In the genomic region with DNA sequence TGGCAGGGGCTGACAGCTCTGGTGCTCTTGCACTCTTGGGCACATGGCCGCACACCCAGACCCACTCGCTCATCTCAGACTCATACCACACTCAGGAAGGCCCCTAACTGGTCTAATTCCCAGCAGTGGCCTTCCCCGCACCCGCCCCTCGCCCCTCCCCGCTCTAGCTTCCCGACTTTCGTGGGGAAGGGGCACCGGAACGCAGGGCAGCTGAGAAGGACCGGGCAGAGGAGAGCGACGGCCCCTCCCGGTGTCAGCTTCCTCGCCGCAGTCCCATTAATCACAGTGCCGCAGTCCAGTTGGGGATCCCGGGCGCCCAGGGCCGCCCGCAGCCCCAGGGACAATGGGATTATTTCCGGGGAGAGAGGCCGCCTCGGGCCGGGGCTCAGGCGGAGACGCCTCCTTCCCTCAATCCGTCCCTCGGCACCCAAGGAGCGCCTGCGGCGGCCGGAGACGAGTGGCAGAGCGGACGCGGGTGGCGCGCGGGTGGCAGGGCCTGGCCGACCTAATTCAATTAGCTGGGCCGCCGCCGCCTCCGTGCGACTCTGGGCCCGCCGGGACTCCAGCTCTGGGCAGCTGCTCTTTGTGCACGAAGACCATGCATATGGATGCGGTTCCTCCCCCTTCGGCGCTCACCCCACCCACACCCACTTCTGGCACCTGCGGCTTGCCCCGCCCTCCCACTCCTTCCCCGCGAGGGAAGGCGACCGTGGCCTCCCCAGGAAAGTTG, we compare ENCODE assay signal across 9 cellular contexts. TPM values are rescaled to one million over a fixed set of nuclear protein-coding genes. Genes with fewer than 3 reads are reported as not detected.
DNase-seq lines count a peak whose midpoint lies in the region; ATAC-seq, FAIRE-seq and TF ChIP-seq lines count a peak whose summit lies in the region.
"Had no signal": no experiment of that assay in that cellular context is flagged by ENCODE, and none has a peak within 500 bp of the region (broad histone marks: within the 10 kb centered on the region; RNA-seq: fewer than 3 reads in every experiment).

No MANE protein-coding gene starts in this region.

- H3K27me3 ChIP-seq in transverse colon: peaks cover 89% of the 10 kb centered on the region

- no peaks in the 10 kb centered on the region for H3K9me3 ChIP-seq in transverse colon

- peak overlapping the region; percentile 48 for H3K4me3 Mint-ChIP-seq in activated naive CD4-positive, alpha-beta T cell treated with anti-CD3 and anti-CD28 coated beads, Interleukin-2, amount 50 U/mL, for 24 hours
- H3K4me3 Mint-ChIP-seq in activated T-cell treated with anti-CD3 and anti-CD28 coated beads, Interleukin-2, amount 50 U/mL, for 24 hours: peak overlapping the region; percentile 1

- in situ Hi-C loops in transverse colon (cut with MboI; ENCODE audit: low pct_ligation_motif_present in 1 of 4, low pct_unique_long_range_greater_than_20kb in 1 of 4, low sequenced_read_pairs in 3 of 4): no loop called here

- no peak for TF ChIP-seq CTCF in transverse colon (IDR thresholded peaks at IDR 0.05)

- no peak for FAIRE-seq in H54 (lab: Jason Lieb, UNC)

- DNase-seq in activated naive CD4-positive, alpha-beta T cell treated with Interleukin-2 at 50 U/mL for 16 hours: no peak
- peak; percentile 38 for DNase-seq in activated T-cell treated with anti-CD3 and anti-CD28 coated beads, Interleukin-2, amount 50 U/mL, for 24 hours
- DNase-seq in left colon (peak in 1 of 2 donors; percentile 54), transverse colon (peak; percentile 35), H54 (ENCODE audit: insufficient read length, low spot score) (no peak)
- no peak for DNase-seq in stimulated activated CD4-positive, alpha-beta T cell treated with anti-CD3 and anti-CD28 coated beads, Interleukin-12 subunit alpha, Interleukin-12 subunit beta, amount 100 ng/mL, for 4 hours

- intact Hi-C loops in left colon (cut with DNase I, micrococcal nuclease): no loop called here
- intact Hi-C loops in transverse colon (cut with DNase I; ENCODE audit: low total_unique reads): no loop called here

- no peak for TF ChIP-seq EP300 in transverse colon (IDR thresholded peaks at IDR 0.05; ENCODE audit: low read depth)

- TF ChIP-seq POLR2A in transverse colon (IDR thresholded peaks at IDR 0.05) (peak; percentile 10), H54 (IDR thresholded peaks at IDR 0.05; ENCODE audit: low read depth, low read length) (no peak)

- no peak overlapping the region for H3K27ac Mint-ChIP-seq in activated naive CD4-positive, alpha-beta T cell treated with anti-CD3 and anti-CD28 coated beads, Interleukin-2, amount 50 U/mL, for 24 hours
- no peak overlapping the region for H3K27ac Mint-ChIP-seq in activated T-cell treated with anti-CD3 and anti-CD28 coated beads, Interleukin-2, amount 50 U/mL, for 24 hours

- ATAC-seq in left colon: peak; percentile 59
- ATAC-seq in HG03520 (IDR thresholded peaks at IDR 0.05; ENCODE audit: unreplicated experiment): no peak

- peak overlapping the region in 3 of 4 donors; percentile 14 to 49 (median 29) for H3K4me3 ChIP-seq in transverse colon

- H3K36me3 ChIP-seq in transverse colon: no peaks in the 10 kb centered on the region

- 5% methylated on average over 32 of the region's 58 CpGs; no CpG with 5 or more reads in 1 of the 2 donors for WGBS in transverse colon (ENCODE audit: low coverage in 1 of 2), 2 donors

- H3K36me3 Mint-ChIP-seq in activated naive CD4-positive, alpha-beta T cell treated with anti-CD3 and anti-CD28 coated beads, Interleukin-2, amount 50 U/mL, for 24 hours: no peaks in the 10 kb centered on the region
- no peaks in the 10 kb centered on the region for H3K36me3 Mint-ChIP-seq in activated T-cell treated with anti-CD3 and anti-CD28 coated beads, Interleukin-2, amount 50 U/mL, for 24 hours (ENCODE audit: low read depth)

- H3K9me3 Mint-ChIP-seq in activated naive CD4-positive, alpha-beta T cell treated with anti-CD3 and anti-CD28 coated beads, Interleukin-2, amount 50 U/mL, for 24 hours: no peaks in the 10 kb centered on the region
- no peaks in the 10 kb centered on the region for H3K9me3 Mint-ChIP-seq in activated T-cell treated with anti-CD3 and anti-CD28 coated beads, Interleukin-2, amount 50 U/mL, for 24 hours

- peaks cover 6 to 31% (median 21%) of the 10 kb centered on the region in 4 donors for H3K4me1 ChIP-seq in transverse colon

- H3K27ac ChIP-seq in transverse colon: no peak overlapping the region

- peaks cover 37% of the 10 kb centered on the region for H3K27me3 Mint-ChIP-seq in activated naive CD4-positive, alpha-beta T cell treated with anti-CD3 and anti-CD28 coated beads, Interleukin-2, amount 50 U/mL, for 24 hours
- peaks cover 78% of the 10 kb centered on the region for H3K27me3 Mint-ChIP-seq in activated T-cell treated with anti-CD3 and anti-CD28 coated beads, Interleukin-2, amount 50 U/mL, for 24 hours

- H3K4me1 Mint-ChIP-seq in activated naive CD4-positive, alpha-beta T cell treated with anti-CD3 and anti-CD28 coated beads, Interleukin-2, amount 50 U/mL, for 24 hours: peaks cover 28% of the 10 kb centered on the region
- peaks cover 31% of the 10 kb centered on the region for H3K4me1 Mint-ChIP-seq in activated T-cell treated with anti-CD3 and anti-CD28 coated beads, Interleukin-2, amount 50 U/mL, for 24 hours (ENCODE audit: low read depth)

RNA-seq across cellular contexts. Expression of a gene that starts 7.8 kb away (rescaled TPM):
- total RNA-seq in left colon (1 to 10 TPM in 1 of 2 donors, under 1 TPM in 1; 0.12 to 1.7 TPM), transverse colon (under 1 TPM in 2 of 4 donors, not detected in 2; 0.14 to 0.60 TPM)
- total RNA-seq: fibroblast of lung had no signal

Comparison
In these comparisons a context has a peak if more than half of its experiments do, and no peak if none do; other contexts are left out.
1. DNase-seq: peak in activated T-cell treated with anti-CD3 and anti-CD28 coated beads, Interleukin-2, amount 50 U/mL, for 24 hours (single experiment) and transverse colon (single experiment); none in activated naive CD4-positive, alpha-beta T cell treated with Interleukin-2 at 50 U/mL for 16 hours (single experiment), H54 (single experiment) and stimulated activated CD4-positive, alpha-beta T cell treated with anti-CD3 and anti-CD28 coated beads, Interleukin-12 subunit alpha, Interleukin-12 subunit beta, amount 100 ng/mL, for 4 hours (single experiment).